17 cellular contexts compared by ENCODE assay signal in genomic region chr9:14913366-14913765, GRCh38. TPM values are rescaled to one million over a fixed set of nuclear protein-coding genes. Genes with fewer than 3 reads are reported as not detected.
DNase-seq lines count a peak whose midpoint lies in the region; FAIRE-seq and TF ChIP-seq lines count a peak whose summit lies in the region.
"Had no signal": no experiment of that assay in that cellular context is flagged by ENCODE, and none has a peak within 500 bp of the region (broad histone marks: within the 10 kb centered on the region; RNA-seq: fewer than 3 reads in every experiment).

No MANE protein-coding gene starts in this region.

- H3K27ac ChIP-seq in kidney (ENCODE audit: low read depth in 2 of 2, low read length in 2 of 2), result no peak overlapping the region
- H3K27ac ChIP-seq: A549, C4-2B had no signal

- H3K4me1 ChIP-seq in kidney (ENCODE audit: control insufficient read depth in 1 of 2, insufficient read depth in 1 of 2, low read depth in 1 of 2, low read length in 2 of 2), result peaks cover 0 to 3% of the 10 kb centered on the region in 2 donors
- H3K4me1 ChIP-seq: A549 had no signal

- no peaks in the 10 kb centered on the region for H3K9me3 ChIP-seq in kidney (ENCODE audit: control insufficient read depth in 1 of 2, low read length in 2 of 2)
- H3K9me3 ChIP-seq: A549, Caco-2 had no signal

- intact Hi-C loops in kidney (cut with DNase I), result no loop called here

- H3K4me3 ChIP-seq in kidney (ENCODE audit: low read length in 2 of 2), result no peak overlapping the region
- H3K4me3 ChIP-seq: A549 had no signal

- TF ChIP-seq CTCF in D721Med (IDR thresholded peaks at IDR 0.05; ENCODE audit: insufficient read depth, missing control alignments) (no peak), kidney (IDR thresholded peaks at IDR 0.05; ENCODE audit: borderline replicate concordance, extremely low read depth, insufficient read depth) (no peak)

- DNase-seq in D721Med (ENCODE audit: insufficient read length, low spot score) (no peak), H54 (ENCODE audit: insufficient read length, low spot score) (no peak), kidney (no peak), NCI-H2196 treated with DMSO at 0.1 percent for 48 hours (lab: John Stamatoyannopoulos, UW; ENCODE audit: unreplicated experiment) (no peak), iPS-NIHi11 (ENCODE audit: low spot score) (no peak), NCI-H345 treated with DMSO at 0.1 percent for 48 hours (lab: John Stamatoyannopoulos, UW; ENCODE audit: unreplicated experiment) (no peak)
- DNase-seq: AML-193; Caco-2; CD4-positive, alpha-beta T cell; DMS153; DMS79; GF-D8; GOT3; H9 had no signal

- peak; percentile 11 for FAIRE-seq in D721Med (lab: Jason Lieb, UNC)
- FAIRE-seq in H54 (lab: Jason Lieb, UNC), result peak; percentile 52
- FAIRE-seq in kidney (lab: Jason Lieb, UNC), result peak; percentile 52
- FAIRE-seq: A549 had no signal

- no peaks in the 10 kb centered on the region for H3K36me3 ChIP-seq in kidney (ENCODE audit: control insufficient read depth in 1 of 2, insufficient read depth in 2 of 2, low read length in 2 of 2)

- TF ChIP-seq POLR2A in H54 (IDR thresholded peaks at IDR 0.05; ENCODE audit: low read depth, low read length), result no peak

- H3K9ac ChIP-seq in kidney (ENCODE audit: low read length in 2 of 2), result no peak overlapping the region

RNA-seq across cellular contexts. Expression of gene FREM1, which starts 3.1 kb away (rescaled TPM):
- total RNA-seq in kidney, result 8.3 TPM
- polyA plus RNA-seq in kidney (ENCODE audit: insufficient read depth, low read depth, low replicate concordance), result 17.0 TPM
- total RNA-seq: Daoy had no signal
- polyA plus RNA-seq: A549 had no signal
